Comparison of ENCODE assay signal across 15 cellular contexts in the genomic region with DNA sequence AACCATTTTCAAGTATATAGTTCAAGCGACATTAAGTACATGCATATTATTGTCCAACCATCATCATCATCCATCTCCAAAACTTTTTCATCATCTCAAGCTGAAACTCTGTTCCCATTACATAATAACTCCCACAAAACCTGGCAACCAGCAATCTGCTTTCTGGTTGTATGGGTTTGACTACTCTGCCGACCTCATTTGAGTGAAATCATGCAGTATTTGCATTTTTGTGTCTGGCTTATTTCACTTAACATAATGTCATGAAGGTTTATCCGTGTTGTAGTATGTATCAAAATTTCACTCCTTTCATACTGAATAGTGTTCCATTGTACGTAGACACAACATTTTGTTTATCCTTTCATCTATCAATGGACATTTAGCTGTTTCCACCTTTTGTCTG.
DNase-seq lines count a peak whose midpoint lies in the region; ATAC-seq and TF ChIP-seq lines count a peak whose summit lies in the region.
"Had no signal": no experiment of that assay in that cellular context is flagged by ENCODE, and none has a peak within 500 bp of the region (broad histone marks: within the 10 kb centered on the region; RNA-seq: fewer than 3 reads in every experiment).

No MANE protein-coding gene starts in this region.

- H4K8ac ChIP-seq in neuronal stem cell (ENCODE audit: low read depth, low read length) = no peak overlapping the region

- no peak for TF ChIP-seq CTCF in natural killer cell (IDR thresholded peaks at IDR 0.05)

- H3K79me1 ChIP-seq in neuronal stem cell (ENCODE audit: low read depth, low read length) = no peaks in the 10 kb centered on the region

- peak overlapping the region in 1 of 2 donors; percentile 52 for H3K27ac Mint-ChIP-seq in natural killer cell treated with Interleukin-12 subunit alpha and Interleukin-12 subunit beta and Interleukin-15 and Interleukin-18, amount 100 ng/mL, for 72 hours
- H3K27ac Mint-ChIP-seq in natural killer cell = no peak overlapping the region
- peak overlapping the region; percentile 91 for H3K27ac Mint-ChIP-seq in stimulated activated memory B cell treated with anti-CD40 and anti-IgM and Interleukin-4, amounts not matched to agents 10 μg/mL and 1 μg/mL and 100 μg/mL, for 72 hours
- H3K27ac Mint-ChIP-seq: activated T-helper 2 cell treated with anti-CD3 and anti-CD28 coated beads, Interferon-gamma antibody, Interleukin-2, Interleukin-4, amounts not matched to agents 10 μg/mL and 5 μg/mL and 100 μg/mL, durations not matched to agents 14 hours and 24 hours and 36 hours had no signal

- H3K4me1 ChIP-seq in neuronal stem cell (ENCODE audit: control insufficient read depth in 2 of 2, insufficient read depth in 1 of 2, low read depth in 1 of 2, low read length in 2 of 2) = peaks cover 0 to 2% of the 10 kb centered on the region in 2 donors

- H3K4me3 Mint-ChIP-seq in natural killer cell treated with Interleukin-12 subunit alpha and Interleukin-12 subunit beta and Interleukin-15 and Interleukin-18, amount 100 ng/mL, for 72 hours = peak overlapping the region; percentile 67
- H3K4me3 Mint-ChIP-seq in natural killer cell = no peak overlapping the region
- peak overlapping the region; percentile 42 for H3K4me3 Mint-ChIP-seq in stimulated activated memory B cell treated with anti-CD40 and anti-IgM and Interleukin-4, amounts not matched to agents 10 μg/mL and 1 μg/mL and 100 μg/mL, for 72 hours

- H2BK12ac ChIP-seq in neuronal stem cell (ENCODE audit: low read length) = no peak overlapping the region

- H3K4me3 ChIP-seq in neuronal stem cell (ENCODE audit: low read length in 2 of 2) = no peak overlapping the region

- no peak overlapping the region for H2AFZ ChIP-seq in neuronal stem cell (ENCODE audit: low read length)

- no peak overlapping the region for H3K4ac ChIP-seq in neuronal stem cell (ENCODE audit: low read length)

- no peaks in the 10 kb centered on the region for H3K36me3 ChIP-seq in neuronal stem cell (replicated peaks in 1 of 2; ENCODE audit: control insufficient read depth in 2 of 2, insufficient read depth in 2 of 2, low read length in 2 of 2)
- H3K36me3 ChIP-seq: neutrophil, WERI-Rb-1 had no signal

- no peak overlapping the region for H3K23ac ChIP-seq in neuronal stem cell (ENCODE audit: low read depth, low read length, poor library complexity)

- no peaks in the 10 kb centered on the region for H3K9me3 Mint-ChIP-seq in natural killer cell treated with Interleukin-12 subunit alpha and Interleukin-12 subunit beta and Interleukin-15 and Interleukin-18, amount 100 ng/mL, for 72 hours
- no peaks in the 10 kb centered on the region for H3K9me3 Mint-ChIP-seq in natural killer cell
- no peaks in the 10 kb centered on the region for H3K9me3 Mint-ChIP-seq in stimulated activated memory B cell treated with anti-CD40 and anti-IgM and Interleukin-4, amounts not matched to agents 10 μg/mL and 1 μg/mL and 100 μg/mL, for 72 hours
- H3K9me3 Mint-ChIP-seq: activated T-helper 2 cell treated with anti-CD3 and anti-CD28 coated beads, Interferon-gamma antibody, Interleukin-2, Interleukin-4, amounts not matched to agents 10 μg/mL and 5 μg/mL and 100 μg/mL, durations not matched to agents 14 hours and 24 hours and 36 hours had no signal

- DNase-seq in natural killer cell treated with Interleukin-12 subunit alpha and Interleukin-12 subunit beta and Interleukin-15 and Interleukin-18, amount 100 ng/mL, for 72 hours (ENCODE audit: low spot score) = no peak
- DNase-seq in natural killer cell (no peak), neuronal stem cell (ENCODE audit: low spot score) (no peak), NCI-H1417 (lab: John Stamatoyannopoulos, UW) (no peak), NCI-H2107 (lab: John Stamatoyannopoulos, UW) (no peak)
- DNase-seq: DMS79 treated with DMSO at 0.1 percent for 48 hours, IMR-90, NCI-H1694 treated with DMSO at 0.1 percent for 48 hours, NCI-H82, WERI-Rb-1 had no signal

- no peak overlapping the region for H3K9ac ChIP-seq in neuronal stem cell (ENCODE audit: low read depth, low read length, poor library complexity)

- intact Hi-C loops in natural killer cell (cut with micrococcal nuclease) = no loop called here

- no peak overlapping the region for H2BK120ac ChIP-seq in neuronal stem cell (ENCODE audit: low read depth, low read length)

- H3K27me3 Mint-ChIP-seq in natural killer cell treated with Interleukin-12 subunit alpha and Interleukin-12 subunit beta and Interleukin-15 and Interleukin-18, amount 100 ng/mL, for 72 hours = peaks cover 8 to 17% of the 10 kb centered on the region in 2 donors
- peaks cover 0 to 4% of the 10 kb centered on the region in 2 donors for H3K27me3 Mint-ChIP-seq in natural killer cell (ENCODE audit: low read depth in 2 of 2)
- H3K27me3 Mint-ChIP-seq in stimulated activated memory B cell treated with anti-CD40 and anti-IgM and Interleukin-4, amounts not matched to agents 10 μg/mL and 1 μg/mL and 100 μg/mL, for 72 hours = no peaks in the 10 kb centered on the region

- no CpG with 5 or more reads among the region's 4 CpGs for WGBS in neuronal stem cell (ENCODE audit: extremely low coverage in 2 of 2, insufficient read length in 2 of 2, insufficient replicate concordance in 1 of 2), 2 donors

- H3K4me1 Mint-ChIP-seq in natural killer cell treated with Interleukin-12 subunit alpha and Interleukin-12 subunit beta and Interleukin-15 and Interleukin-18, amount 100 ng/mL, for 72 hours (ENCODE audit: low read depth in 2 of 2) = peaks cover 0 to 16% of the 10 kb centered on the region in 2 donors
- H3K4me1 Mint-ChIP-seq in natural killer cell = no peaks in the 10 kb centered on the region
- H3K4me1 Mint-ChIP-seq in stimulated activated memory B cell treated with anti-CD40 and anti-IgM and Interleukin-4, amounts not matched to agents 10 μg/mL and 1 μg/mL and 100 μg/mL, for 72 hours = peaks cover 18% of the 10 kb centered on the region

- no peak overlapping the region for H4K91ac ChIP-seq in neuronal stem cell (ENCODE audit: low read depth, low read length, poor library complexity)

- H3K36me3 Mint-ChIP-seq in natural killer cell treated with Interleukin-12 subunit alpha and Interleukin-12 subunit beta and Interleukin-15 and Interleukin-18, amount 100 ng/mL, for 72 hours = no peaks in the 10 kb centered on the region
- H3K36me3 Mint-ChIP-seq in natural killer cell = no peaks in the 10 kb centered on the region
- H3K36me3 Mint-ChIP-seq in stimulated activated memory B cell treated with anti-CD40 and anti-IgM and Interleukin-4, amounts not matched to agents 10 μg/mL and 1 μg/mL and 100 μg/mL, for 72 hours = no peaks in the 10 kb centered on the region

- no peaks in the 10 kb centered on the region for H3K9me3 ChIP-seq in neuronal stem cell (replicated peaks in 1 of 2; ENCODE audit: control insufficient read depth in 2 of 2, insufficient read depth in 1 of 2, low read depth in 1 of 2, low read length in 2 of 2)
- H3K9me3 ChIP-seq: neutrophil had no signal

- no peak overlapping the region for H3K14ac ChIP-seq in neuronal stem cell (ENCODE audit: low read length)

- no peak overlapping the region for H3K4me2 ChIP-seq in neuronal stem cell (ENCODE audit: insufficient read depth, low read length, poor library complexity, severe bottlenecking)

- no peaks in the 10 kb centered on the region for H3K27me3 ChIP-seq in neuronal stem cell (ENCODE audit: control insufficient read depth in 3 of 3, insufficient read depth in 3 of 3, low read depth in 1 of 3, low read length in 3 of 3)
- H3K27me3 ChIP-seq: neutrophil had no signal

- H3K27ac ChIP-seq in neuronal stem cell (replicated peaks; ENCODE audit: low read length) = no peak overlapping the region
- H3K27ac ChIP-seq: neutrophil, WERI-Rb-1 had no signal

- no peak overlapping the region for H2AK5ac ChIP-seq in neuronal stem cell (ENCODE audit: low read depth, low read length)

- no peak overlapping the region for H3K18ac ChIP-seq in neuronal stem cell (ENCODE audit: low read length)

- no peak overlapping the region for H2BK5ac ChIP-seq in neuronal stem cell (ENCODE audit: low read length)

- no peak overlapping the region for H2BK15ac ChIP-seq in neuronal stem cell (ENCODE audit: low read length)

- ATAC-seq in natural killer cell treated with Interleukin-12 subunit alpha and Interleukin-12 subunit beta and Interleukin-15 and Interleukin-18, amount 100 ng/mL, for 72 hours = peak in 1 of 2 donors; percentile 34
- ATAC-seq in natural killer cell = no peak
- ATAC-seq in GM21528 (IDR thresholded peaks at IDR 0.05; ENCODE audit: low FRiP score, unreplicated experiment) = peak; percentile 17
- ATAC-seq in HG03457 (IDR thresholded peaks at IDR 0.05; ENCODE audit: unreplicated experiment) = peak; percentile 6
- ATAC-seq in stimulated activated memory B cell treated with anti-CD40 and anti-IgM and Interleukin-4, amounts not matched to agents 10 μg/mL and 1 μg/mL and 100 μg/mL, for 72 hours = no peak

Comparison
In these comparisons a context has a peak if more than half of its experiments do, and no peak if none do; other contexts are left out.
1. ATAC-seq: peak in GM21528 (single experiment) and HG03457 (single experiment); none in natural killer cell (0 of 3) and stimulated activated memory B cell treated with anti-CD40 and anti-IgM and Interleukin-4, amounts not matched to agents 10 μg/mL and 1 μg/mL and 100 μg/mL, for 72 hours (single experiment).